In the genomic region with DNA sequence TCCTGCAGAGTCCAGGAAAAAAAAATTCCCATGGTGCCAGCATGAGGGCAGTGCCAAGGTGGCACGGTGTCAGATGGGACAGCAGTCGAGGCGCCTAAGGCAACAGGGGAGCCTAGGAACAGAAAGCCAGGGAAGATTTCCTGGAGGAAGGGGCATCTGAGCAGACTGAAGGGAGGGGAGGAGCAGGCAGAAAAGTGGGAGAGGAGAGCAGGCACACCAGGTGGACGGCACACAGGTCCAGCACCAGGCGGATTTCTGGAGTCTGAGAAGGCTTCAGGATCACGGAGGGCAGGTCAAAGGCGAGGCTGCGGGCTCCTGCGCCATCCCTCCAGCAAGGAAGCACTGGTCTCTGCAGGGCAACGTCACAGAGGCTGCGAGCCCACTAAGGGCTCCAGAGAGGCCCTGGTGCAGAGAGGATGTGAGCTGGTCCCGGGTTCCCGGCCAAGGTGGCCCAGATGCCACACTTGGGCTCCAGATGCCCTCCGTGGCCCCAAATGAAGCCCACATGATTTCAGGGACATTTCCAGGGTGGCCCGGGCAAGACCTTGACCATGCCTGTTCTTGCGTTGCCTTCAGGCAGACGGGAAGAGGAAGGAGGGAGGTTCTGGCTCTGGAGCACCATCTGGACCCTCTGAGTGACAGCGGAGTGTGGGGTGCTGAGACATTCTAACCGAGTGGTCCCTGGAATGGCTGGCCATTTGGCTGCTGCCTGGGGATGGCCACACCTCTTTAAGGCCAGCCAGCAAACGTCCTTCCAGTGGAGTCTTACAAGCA, we compare ENCODE assay signal across 10 cellular contexts. TPM values are rescaled to one million over a fixed set of nuclear protein-coding genes. Genes with fewer than 3 reads are reported as not detected.
DNase-seq lines count a peak whose midpoint lies in the region; ATAC-seq lines count a peak whose summit lies in the region.
"Had no signal": no experiment of that assay in that cellular context is flagged by ENCODE, and none has a peak within 500 bp of the region (broad histone marks: within the 10 kb centered on the region; RNA-seq: fewer than 3 reads in every experiment).

No MANE protein-coding gene starts in this region.

- ATAC-seq in activated T-helper 17 cell treated with anti-CD3 and anti-CD28 coated beads, Interleukin-2, amount 50 U/mL, for 72 hours (replicated peaks): no peak
- ATAC-seq in GM19023 (IDR thresholded peaks at IDR 0.05; ENCODE audit: unreplicated experiment): no peak

- no peaks in the 10 kb centered on the region for H3K36me3 Mint-ChIP-seq in activated T-helper 17 cell treated with anti-CD3 and anti-CD28 coated beads, Interleukin-2, amount 50 U/mL, for 72 hours (ENCODE audit: low read depth)

- H3K4me3 Mint-ChIP-seq in activated T-helper 17 cell treated with anti-CD3 and anti-CD28 coated beads, Interleukin-2, amount 50 U/mL, for 72 hours: peak overlapping the region; percentile 34

- peak; percentile 55 for DNase-seq in activated CD8-positive, alpha-beta memory T cell treated with anti-CD3 and anti-CD28 coated beads for 24 hours
- no peak for DNase-seq in activated CD8-positive, alpha-beta memory T cell treated with anti-CD3 and anti-CD28 coated beads, Interleukin-2, amount 50 U/mL, for 4 hours
- DNase-seq in hepatic stellate cell (ENCODE audit: low spot score) (peak; percentile 4), retina (peak; percentile 6), NOMO-1 treated with dmso at 0.1 percent for 144 hours (lab: John Stamatoyannopoulos, UW; ENCODE audit: unreplicated experiment) (no peak), NCI-H1436 treated with DMSO at 0.1 percent for 48 hours (lab: John Stamatoyannopoulos, UW) (no peak)
- DNase-seq: mammary epithelial cell, NCI-H1105 treated with DMSO at 0.1 percent for 48 hours had no signal

- no peak overlapping the region for H3K27ac Mint-ChIP-seq in activated T-helper 17 cell treated with anti-CD3 and anti-CD28 coated beads, Interleukin-2, amount 50 U/mL, for 72 hours

- peaks cover 17% of the 10 kb centered on the region for H3K4me1 Mint-ChIP-seq in activated T-helper 17 cell treated with anti-CD3 and anti-CD28 coated beads, Interleukin-2, amount 50 U/mL, for 72 hours

- no peaks in the 10 kb centered on the region for H3K9me3 Mint-ChIP-seq in activated T-helper 17 cell treated with anti-CD3 and anti-CD28 coated beads, Interleukin-2, amount 50 U/mL, for 72 hours

- H3K27me3 Mint-ChIP-seq in activated T-helper 17 cell treated with anti-CD3 and anti-CD28 coated beads, Interleukin-2, amount 50 U/mL, for 72 hours: no peaks in the 10 kb centered on the region

RNA-seq across cellular contexts. Expression of gene HS6ST1, which starts 4.1 kb away (rescaled TPM):
- total RNA-seq in activated T-helper 17 cell treated with anti-CD3 and anti-CD28 coated beads, Interleukin-2, amount 50 U/mL, for 72 hours: 1 to 10 TPM; 3.8 to 7.8 TPM

Comparison
In these comparisons a context has a peak if more than half of its experiments do, and no peak if none do; other contexts are left out.
1. DNase-seq: peak in activated CD8-positive, alpha-beta memory T cell treated with anti-CD3 and anti-CD28 coated beads for 24 hours (single experiment), hepatic stellate cell (single experiment) and retina (single experiment); none in activated CD8-positive, alpha-beta memory T cell treated with anti-CD3 and anti-CD28 coated beads, Interleukin-2, amount 50 U/mL, for 4 hours (single experiment), NOMO-1 treated with dmso at 0.1 percent for 144 hours (single experiment) and NCI-H1436 treated with DMSO at 0.1 percent for 48 hours (single experiment).